In genomic region chr15:67300266-67300914, GRCh38 we compare ENCODE assay signal across 24 cellular contexts.
"Had no signal": no experiment of that assay in that cellular context is flagged by ENCODE, and none has a peak within 500 bp of the region (broad histone marks: within the 10 kb centered on the region; RNA-seq: fewer than 3 reads in every experiment).

No MANE protein-coding gene starts in this region.

- ATAC-seq: gastrocnemius medialis, natural killer cell, T-cell had no signal

- H3K9me3 ChIP-seq: esophagus squamous epithelium, gastrocnemius medialis, left ventricle myocardium inferior, neutrophil, sigmoid colon, SK-N-SH, tibial artery had no signal

- H3K79me2 ChIP-seq: parathyroid adenoma had no signal

- H3K4me2 ChIP-seq: SK-N-SH had no signal

- DNase-seq: activated B cell treated with CpG ODN at 0.5 μM for 24 hours; activated CD4-positive, alpha-beta T cell treated with anti-CD3 and anti-CD28 coated beads for 48 hours; activated CD8-positive, alpha-beta memory T cell treated with anti-CD3 and anti-CD28 coated beads, Interleukin-2, amount 50 U/mL, for 48 hours; activated naive CD4-positive, alpha-beta T cell; activated naive CD8-positive, alpha-beta T cell treated with anti-CD3 and anti-CD28 coated beads for 36 hours; amygdala; dermis blood vessel endothelial cell; effector memory CD4-positive, alpha-beta T cell; esophagus squamous epithelium; gastrocnemius medialis; head of caudate nucleus; kidney; left ventricle myocardium inferior; mammary epithelial cell; natural killer cell; sigmoid colon; SK-N-SH; stimulated activated CD8-positive, alpha-beta memory T cell treated with anti-CD3 and anti-CD28 coated beads, Interleukin-4, amount 100 ng/mL, for 48 hours; stimulated activated naive CD4-positive, alpha-beta T cell treated with Interleukin-2 at 50 U/mL for 16 hours; substantia nigra; T-cell; tibial artery had no signal

- H3K27me3 ChIP-seq: esophagus squamous epithelium, gastrocnemius medialis, neutrophil, sigmoid colon, tibial artery had no signal

- H3K27ac ChIP-seq: esophagus squamous epithelium, gastrocnemius medialis, left ventricle myocardium inferior, neutrophil, parathyroid adenoma, sigmoid colon, tibial artery had no signal

- H3K4me1 ChIP-seq: gastrocnemius medialis, left ventricle myocardium inferior, parathyroid adenoma, sigmoid colon, tibial artery had no signal

- H3K36me3 ChIP-seq: esophagus squamous epithelium, gastrocnemius medialis, left ventricle myocardium inferior, neutrophil, sigmoid colon, tibial artery had no signal

- H3K4me3 ChIP-seq: esophagus squamous epithelium, gastrocnemius medialis, left ventricle myocardium inferior, sigmoid colon, tibial artery had no signal

- H2AFZ ChIP-seq: parathyroid adenoma had no signal
